16 cellular contexts compared by ENCODE assay signal in genomic region chr17:75908201-75908600, GRCh38. TPM values are rescaled to one million over a fixed set of nuclear protein-coding genes. Genes with fewer than 3 reads are reported as not detected.
DNase-seq lines count a peak whose midpoint lies in the region; ATAC-seq and TF ChIP-seq lines count a peak whose summit lies in the region.
"Had no signal": no experiment of that assay in that cellular context is flagged by ENCODE, and none has a peak within 500 bp of the region (broad histone marks: within the 10 kb centered on the region; RNA-seq: fewer than 3 reads in every experiment).

No MANE protein-coding gene starts in this region.

- no peaks in the 10 kb centered on the region for H3K27me3 Mint-ChIP-seq in naive thymus-derived CD4-positive, alpha-beta T cell

- H3K4me3 Mint-ChIP-seq in naive thymus-derived CD4-positive, alpha-beta T cell, result peak overlapping the region in 2 of 10 donors; percentile 1 to 6

- H3K4me1 ChIP-seq in heart right ventricle, result peaks cover 6 to 28% (median 19%) of the 10 kb centered on the region in 9 donors
- H3K4me1 ChIP-seq in transverse colon, result peaks cover 10 to 19% (median 17%) of the 10 kb centered on the region in 4 donors
- H3K4me1 ChIP-seq in naive thymus-derived CD4-positive, alpha-beta T cell (ENCODE audit: control insufficient read depth in 2 of 2, insufficient read depth in 2 of 2, low read length in 2 of 2), result peaks cover 0 to 5% of the 10 kb centered on the region in 2 donors

- peaks cover 0 to 4% (median 0%) of the 10 kb centered on the region in 11 donors for H3K9me3 Mint-ChIP-seq in naive thymus-derived CD4-positive, alpha-beta T cell

- intact Hi-C loops in heart right ventricle (cut with DNase I) (loop anchor here in 4 of 10 donors (5.0 to 10.0 kb wide), 5 partner anchors 69 to 387 kb away; partner anchors contain the start of genes ACOX1 (in 1 of the 4), TEN1 (in 1 of the 4) and UBALD2 (in 1 of the 4)), transverse colon (cut with DNase I; ENCODE audit: low total_unique reads) (loop anchor here (5.0 kb wide), 1 partner anchor 94 kb away; the partner anchor contains the start of gene CDK3)
- intact Hi-C loops in naive thymus-derived CD4-positive, alpha-beta T cell (cut with micrococcal nuclease), result no loop called here

- H3K27ac Mint-ChIP-seq in naive thymus-derived CD4-positive, alpha-beta T cell, result peak overlapping the region in 4 of 9 donors; percentile 8 to 75 (median 62)

- peaks cover 2 to 19% (median 16%) of the 10 kb centered on the region in 7 donors for H3K4me1 Mint-ChIP-seq in naive thymus-derived CD4-positive, alpha-beta T cell

- in situ Hi-C loops in transverse colon (cut with MboI; ENCODE audit: low pct_ligation_motif_present in 1 of 4, low pct_unique_long_range_greater_than_20kb in 1 of 4, low sequenced_read_pairs in 3 of 4), result loop anchor here (5.0 to 25.0 kb wide), 4 partner anchors 87 to 279 kb away; partner anchors contain the start of gene CDK3 (in 1 of the 4)

- POLR2A ChIA-PET in naive thymus-derived CD4-positive, alpha-beta T cell (lab: Charles Lee), result no interaction called here

- WGBS in heart right ventricle, 2 donors, result 30 to 48% methylated on average over 6 of the region's 6 CpGs
- WGBS in transverse colon (ENCODE audit: low coverage in 1 of 2), 2 donors, result 60% methylated on average over 6 of the region's 6 CpGs; no CpG with 5 or more reads in 1 of the 2 donors

- CTCF ChIA-PET in naive thymus-derived CD4-positive, alpha-beta T cell (lab: Charles Lee), result interaction anchor here (0.7 to 5.4 kb wide), 2 partner anchors 18 to 97 kb away, joined by 3 to 33 read pairs; no protein-coding TSS in a partner anchor

- TF ChIP-seq POLR2A in transverse colon (IDR thresholded peaks at IDR 0.05), result no peak

- TF ChIP-seq EP300 in transverse colon (IDR thresholded peaks at IDR 0.05; ENCODE audit: low read depth), result no peak

- H3K27me3 ChIP-seq in heart right ventricle, result no peaks in the 10 kb centered on the region
- no peaks in the 10 kb centered on the region for H3K27me3 ChIP-seq in transverse colon
- H3K27me3 ChIP-seq in naive thymus-derived CD4-positive, alpha-beta T cell (ENCODE audit: control insufficient read depth in 2 of 2, insufficient read depth in 2 of 2, low read length in 2 of 2), result no peaks in the 10 kb centered on the region
- H3K27me3 ChIP-seq: gastrocnemius medialis had no signal

- DNase-seq in NCI-H1092 treated with DMSO at 0.1 percent for 48 hours (lab: John Stamatoyannopoulos, UW), result peak; percentile 8
- DNase-seq in NCI-H1092 (lab: John Stamatoyannopoulos, UW), result no peak
- DNase-seq in NCI-H2227 treated with DMSO at 0.1 percent for 48 hours (lab: John Stamatoyannopoulos, UW), result peak; percentile 50
- peak; percentile 67 to 73 for DNase-seq in heart right ventricle
- peak; percentile 38 for DNase-seq in transverse colon
- DNase-seq in iPS-NIHi11 (ENCODE audit: low spot score), result no peak
- DNase-seq in HCEC 1CT, result no peak
- no peak for DNase-seq in naive thymus-derived CD4-positive, alpha-beta T cell
- DNase-seq: 8988T; DND-41; effector memory CD4-positive, alpha-beta T cell; gastrocnemius medialis; kidney glomerular epithelial cell; NCI-H1930; SHP77 treated with DMSO at 0.1 percent for 48 hours had no signal

- peaks cover 0 to 5% (median 0%) of the 10 kb centered on the region in 5 donors for H3K36me3 Mint-ChIP-seq in naive thymus-derived CD4-positive, alpha-beta T cell

- H3K9me3 ChIP-seq in heart right ventricle, result no peaks in the 10 kb centered on the region
- no peaks in the 10 kb centered on the region for H3K9me3 ChIP-seq in transverse colon
- H3K9me3 ChIP-seq in naive thymus-derived CD4-positive, alpha-beta T cell (ENCODE audit: control insufficient read depth in 2 of 3, low read length in 3 of 3), result no peaks in the 10 kb centered on the region
- H3K9me3 ChIP-seq: gastrocnemius medialis had no signal

- H3K4me3 ChIP-seq in heart right ventricle (no peak overlapping the region), transverse colon (no peak overlapping the region)
- H3K4me3 ChIP-seq in naive thymus-derived CD4-positive, alpha-beta T cell (ENCODE audit: low read length), result no peak overlapping the region
- H3K4me3 ChIP-seq: gastrocnemius medialis, smooth muscle cell had no signal

- peak overlapping the region in 4 of 10 donors; percentile 18 to 43 (median 39) for H3K27ac ChIP-seq in heart right ventricle
- no peak overlapping the region for H3K27ac ChIP-seq in transverse colon
- H3K27ac ChIP-seq in naive thymus-derived CD4-positive, alpha-beta T cell (ENCODE audit: low read depth, low read length), result no peak overlapping the region
- H3K27ac ChIP-seq: gastrocnemius medialis had no signal

- peak in 7 of 8 donors; percentile 9 to 72 (median 55) for ATAC-seq in heart right ventricle
- ATAC-seq in naive thymus-derived CD4-positive, alpha-beta T cell, result no peak
- ATAC-seq: gastrocnemius medialis had no signal

- no peak for TF ChIP-seq CTCF in heart right ventricle (IDR thresholded peaks at IDR 0.05)
- no peak for TF ChIP-seq CTCF in transverse colon (IDR thresholded peaks at IDR 0.05)

- H3K36me3 ChIP-seq in heart right ventricle (peaks cover 0 to 21% (median 0%) of the 10 kb centered on the region in 9 donors), transverse colon (no peaks in the 10 kb centered on the region)
- peaks cover 0 to 6% (median 0%) of the 10 kb centered on the region in 3 experiments for H3K36me3 ChIP-seq in naive thymus-derived CD4-positive, alpha-beta T cell (ENCODE audit: control insufficient read depth in 2 of 3, insufficient read depth in 3 of 3, low read length in 3 of 3)
- H3K36me3 ChIP-seq: gastrocnemius medialis had no signal

RNA-seq across cellular contexts. Expression of gene MRPL38, which starts 3.5 kb away (rescaled TPM):
- 100 to 1,000 TPM in 4 of 10 donors, 10 to 100 TPM in 6; 89.6 to 144 (median 96.5) TPM for total RNA-seq in heart right ventricle
- polyA plus RNA-seq in heart right ventricle, result 100 to 1,000 TPM in 1 of 2 donors, 10 to 100 TPM in 1; 86.0 to 160 TPM
- total RNA-seq in transverse colon, result 100 to 1,000 TPM in 1 of 4 donors, 10 to 100 TPM in 3; 40.6 to 117 (median 48.5) TPM
- 100 to 1,000 TPM in 4 of 5 experiments, 10 to 100 TPM in 1; 81.0 to 154 (median 128) TPM for total RNA-seq in naive thymus-derived CD4-positive, alpha-beta T cell
- 10 to 100 TPM; 64.6 to 72.2 TPM for polyA plus RNA-seq in naive thymus-derived CD4-positive, alpha-beta T cell

RNA-seq across cellular contexts. Expression of gene TRIM65, which starts 11.4 kb away (rescaled TPM):
- total RNA-seq in heart right ventricle (10 to 100 TPM in 1 of 10 donors, 1 to 10 TPM in 9; 5.1 to 12.7 (median 8.9) TPM), transverse colon (10 to 100 TPM; 16.8 to 21.7 (median 20.5) TPM)
- 10 to 100 TPM in 1 of 2 donors, 1 to 10 TPM in 1; 5.6 to 16.7 TPM for polyA plus RNA-seq in heart right ventricle
- total RNA-seq in naive thymus-derived CD4-positive, alpha-beta T cell, result 10 to 100 TPM; 20.9 to 37.7 (median 29.6) TPM
- polyA plus RNA-seq in naive thymus-derived CD4-positive, alpha-beta T cell, result 10 to 100 TPM; 14.9 to 29.6 TPM

RNA-seq across cellular contexts. Expression of gene TRIM47, which starts 29.8 kb away (rescaled TPM):
- total RNA-seq in heart right ventricle (10 to 100 TPM in 9 of 10 donors, 1 to 10 TPM in 1; 9.3 to 53.1 (median 21.5) TPM), transverse colon (100 to 1,000 TPM in 1 of 4 donors, 10 to 100 TPM in 3; 38.6 to 118 (median 41.0) TPM)
- polyA plus RNA-seq in heart right ventricle, result 10 to 100 TPM; 22.4 to 48.7 TPM
- total RNA-seq in naive thymus-derived CD4-positive, alpha-beta T cell, result 10 to 100 TPM in 1 of 5 experiments, 1 to 10 TPM in 4; 2.5 to 25.6 (median 8.7) TPM
- polyA plus RNA-seq in naive thymus-derived CD4-positive, alpha-beta T cell, result 1 to 10 TPM; 6.3 to 7.7 TPM

RNA-seq across cellular contexts. Expression of gene FBF1, which starts 32.6 kb away (rescaled TPM):
- total RNA-seq in heart right ventricle (1 to 10 TPM; 2.1 to 6.3 (median 2.8) TPM), transverse colon (10 to 100 TPM in 2 of 4 donors, 1 to 10 TPM in 2; 2.9 to 29.9 (median 7.9) TPM)
- 1 to 10 TPM; 1.6 to 8.3 TPM for polyA plus RNA-seq in heart right ventricle
- 10 to 100 TPM; 19.9 to 48.1 (median 29.0) TPM for total RNA-seq in naive thymus-derived CD4-positive, alpha-beta T cell
- polyA plus RNA-seq in naive thymus-derived CD4-positive, alpha-beta T cell, result 1 to 10 TPM; 2.5 to 7.2 TPM

RNA-seq across cellular contexts. Expression of gene WBP2, which starts 53.1 kb away (rescaled TPM):
- total RNA-seq in heart right ventricle (100 to 1,000 TPM; 130 to 210 (median 173) TPM), transverse colon (10 to 100 TPM; 27.7 to 75.1 (median 56.8) TPM)
- 100 to 1,000 TPM; 155 to 205 TPM for polyA plus RNA-seq in heart right ventricle
- total RNA-seq in naive thymus-derived CD4-positive, alpha-beta T cell, result 100 to 1,000 TPM in 3 of 5 experiments, 10 to 100 TPM in 2; 87.7 to 159 (median 112) TPM
- 10 to 100 TPM; 84.8 to 99.4 TPM for polyA plus RNA-seq in naive thymus-derived CD4-positive, alpha-beta T cell

Comparison
In these comparisons a context has a peak if more than half of its experiments do, and no peak if none do; other contexts are left out.
1. DNase-seq: peak in NCI-H1092 treated with DMSO at 0.1 percent for 48 hours (single experiment), NCI-H2227 treated with DMSO at 0.1 percent for 48 hours (single experiment), heart right ventricle (2 of 2) and transverse colon (single experiment); none in NCI-H1092 (single experiment), iPS-NIHi11 (single experiment), HCEC 1CT (single experiment) and naive thymus-derived CD4-positive, alpha-beta T cell (0 of 9).